1 cellular context compared by ENCODE assay signal in the genomic region with DNA sequence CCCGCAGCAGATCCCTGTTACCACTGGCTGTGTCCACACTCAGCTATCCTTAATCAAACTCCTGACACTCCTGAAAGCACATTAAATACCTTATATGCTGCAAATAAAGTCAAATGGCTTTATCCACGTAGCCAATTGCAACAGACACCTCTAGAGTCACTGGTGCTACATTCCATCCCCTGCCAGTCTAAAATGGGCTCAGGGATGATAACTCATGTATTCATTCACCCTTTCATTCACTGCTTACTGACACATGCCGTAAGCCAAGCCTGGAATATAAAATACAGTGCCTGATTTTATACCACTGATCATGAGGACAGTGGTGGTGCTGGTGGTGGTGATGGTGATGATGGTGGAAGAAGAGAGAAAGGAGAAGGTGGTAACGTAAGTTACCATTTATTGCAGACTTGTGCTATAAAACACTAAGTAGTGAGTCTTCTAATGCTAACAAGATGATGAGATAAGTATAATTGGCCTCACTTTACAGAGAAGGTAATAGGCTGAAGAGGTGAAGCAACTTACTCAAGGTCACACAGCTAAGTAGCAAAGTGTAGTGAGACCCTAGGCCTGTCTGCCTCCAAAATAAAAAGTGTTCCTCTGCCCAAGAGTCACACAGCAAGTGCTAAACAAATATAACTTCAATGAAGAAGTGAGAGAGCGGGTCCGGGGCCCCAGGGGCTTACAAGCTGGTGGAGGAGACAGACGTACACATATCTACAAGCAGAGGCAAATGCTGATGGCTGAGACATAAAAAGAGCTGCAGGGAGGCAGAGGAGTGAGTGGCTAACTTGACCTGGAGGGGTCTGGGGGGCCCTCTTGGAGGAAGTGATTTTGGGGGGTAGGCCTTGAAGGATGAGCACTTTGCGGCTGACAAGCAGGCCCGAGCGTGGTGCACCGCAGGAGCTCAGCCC.
TF ChIP-seq lines count a peak whose summit lies in the region.

No MANE protein-coding gene starts in this region.

TF ChIP-seq in endothelial cell of umbilical vein, 7 proteins besides CTCF, POLR2A, EP300 and RAD21:
- TF ChIP-seq EZH2 (IDR thresholded peaks at IDR 0.05; ENCODE audit: borderline replicate concordance, low read depth, low read length, severe bottlenecking) = no peak
- TF ChIP-seq MYC (IDR thresholded peaks at IDR 0.05; ENCODE audit: low read depth, low read length) = no peak
- TF ChIP-seq, protein P1, sequence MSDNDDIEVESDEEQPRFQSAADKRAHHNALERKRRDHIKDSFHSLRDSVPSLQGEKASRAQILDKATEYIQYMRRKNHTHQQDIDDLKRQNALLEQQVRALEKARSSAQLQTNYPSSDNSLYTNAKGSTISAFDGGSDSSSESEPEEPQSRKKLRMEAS (IDR thresholded peaks at IDR 0.05; ENCODE audit: insufficient read depth, insufficient read length) = no peak
- no peak for TF ChIP-seq GATA2 (IDR thresholded peaks at IDR 0.05; ENCODE audit: insufficient read depth, insufficient read length, low read depth, low read length)
- TF ChIP-seq JUN (IDR thresholded peaks at IDR 0.05; ENCODE audit: borderline replicate concordance, insufficient read depth, insufficient read length, low read depth) = no peak
- TF ChIP-seq POLR2AphosphoS5 (IDR thresholded peaks at IDR 0.05; ENCODE audit: insufficient read depth, low read depth, low read length) = no peak
- TF ChIP-seq FOS (IDR thresholded peaks at IDR 0.05; ENCODE audit: borderline replicate concordance, insufficient read depth, low read length) = no peak
TF ChIP-seq in endothelial cell of umbilical vein: peak in this region for 0.
